Comparison of ENCODE assay signal across 1 cellular context in the genomic region with DNA sequence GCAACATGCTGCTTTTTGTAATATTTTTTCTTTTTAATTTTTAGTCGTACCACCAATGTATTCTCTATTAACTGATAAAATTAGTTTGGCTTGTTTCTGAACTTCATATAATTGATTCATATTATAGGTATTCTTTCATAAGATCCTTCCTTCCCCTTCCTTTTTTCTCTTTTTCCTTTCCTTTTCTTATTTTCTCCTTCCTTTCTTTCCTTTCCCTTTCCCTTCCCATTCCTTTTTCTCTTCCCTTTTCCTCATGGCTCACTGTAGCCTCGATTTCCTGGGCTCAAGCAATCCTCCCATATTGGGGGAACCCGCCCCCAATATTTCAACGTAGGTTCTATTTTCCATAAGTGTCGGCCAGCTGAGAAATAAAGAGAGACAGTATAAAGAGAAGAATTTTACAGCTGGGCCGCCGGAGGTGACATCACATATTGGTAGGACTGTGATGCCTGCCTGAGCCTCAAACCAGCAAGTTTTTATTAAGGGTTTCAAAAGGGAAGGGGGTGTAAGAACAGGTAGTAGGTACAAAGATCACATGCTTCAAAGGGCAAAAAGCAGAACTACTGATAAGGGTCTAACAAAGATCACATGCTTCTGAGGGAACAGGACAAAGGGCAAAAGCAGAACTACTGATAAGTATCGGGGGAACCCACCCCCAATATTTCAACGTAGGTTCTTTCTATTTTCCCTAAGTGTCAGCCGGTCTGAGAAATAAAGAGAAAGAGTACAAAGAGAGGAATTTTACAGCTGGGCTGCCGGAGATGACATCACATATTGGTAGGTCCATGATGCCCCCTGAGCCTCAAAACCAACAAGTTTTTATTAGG.
TF ChIP-seq lines count a peak whose summit lies in the region.

No MANE protein-coding gene starts in this region.

TF ChIP-seq in HepG2, 621 proteins besides CTCF, POLR2A, EP300 and RAD21 (continued from another document):
- TF ChIP-seq ZNF503 (CRISPR knock-in tag; IDR thresholded peaks at IDR 0.05) (peak; percentile 58), NR2F6 (IDR thresholded peaks at IDR 0.05) (0 out of 2 replicates have a peak, but pooled peaks have one; percentile 35), NR2F6 (CRISPR knock-in tag; IDR thresholded peaks at IDR 0.05) (0 out of 2 replicates have a peak, but pooled peaks have one; percentile 13), SAP130 (CRISPR knock-in tag; IDR thresholded peaks at IDR 0.05; ENCODE audit: low read depth) (peak; percentile 37; the same call in 1 of the 2 replicates), ZBTB20 (CRISPR knock-in tag; IDR thresholded peaks at IDR 0.05; ENCODE audit: borderline replicate concordance, low read depth) (0 out of 2 replicates have a peak, but pooled peaks have one; percentile 24), GATAD2A (CRISPR knock-in tag; IDR thresholded peaks at IDR 0.05) (peak; percentile 83), RARA (CRISPR knock-in tag; IDR thresholded peaks at IDR 0.05) (0 out of 2 replicates have a peak, but pooled peaks have one; percentile 22), ISL2 (CRISPR knock-in tag; IDR thresholded peaks at IDR 0.05) (peak; percentile 64), ZNF331 (CRISPR knock-in tag; IDR thresholded peaks at IDR 0.05) (peak; percentile 38; the same call in 1 of the 2 replicates), MEF2D (CRISPR knock-in tag; IDR thresholded peaks at IDR 0.05) (0 out of 2 replicates have a peak, but pooled peaks have one; percentile 41), HNF4G (IDR thresholded peaks at IDR 0.05; ENCODE audit: borderline replicate concordance, low read depth, low read length) (peak; percentile 66), HNF4G (CRISPR knock-in tag; IDR thresholded peaks at IDR 0.05; ENCODE audit: borderline replicate concordance, low read depth) (0 out of 2 replicates have a peak, but pooled peaks have one; percentile 43), NCOA2 (CRISPR knock-in tag; IDR thresholded peaks at IDR 0.05) (peak; percentile 72), TMF1 (CRISPR knock-in tag; IDR thresholded peaks at IDR 0.05; ENCODE audit: low read depth) (0 out of 2 replicates have a peak, but pooled peaks have one; percentile 32), ZMYM4 (CRISPR knock-in tag; IDR thresholded peaks at IDR 0.05) (peak; percentile 86), ZBTB10 (CRISPR knock-in tag; IDR thresholded peaks at IDR 0.05; ENCODE audit: borderline replicate concordance) (peak; percentile 98), PAXIP1 (CRISPR knock-in tag; conservative IDR thresholded peaks at IDR 0.05) (peak; percentile 83), GATA4 (IDR thresholded peaks at IDR 0.05; ENCODE audit: borderline replicate concordance, low read depth) (peak; percentile 68; the same call in 1 of the 2 replicates), ZBTB7B (CRISPR knock-in tag; IDR thresholded peaks at IDR 0.05) (0 out of 2 replicates have a peak, but pooled peaks have one; percentile 32), TCF7 (IDR thresholded peaks at IDR 0.05; ENCODE audit: low read depth) (peak; percentile 68; the same call in 1 of the 2 replicates), HNF4A (CRISPR knock-in tag; IDR thresholded peaks at IDR 0.05) (peak; percentile 92), ZMYM2 (CRISPR knock-in tag; IDR thresholded peaks at IDR 0.05) (peak; percentile 80; the same call in 1 of the 2 replicates), NCOR1 (IDR thresholded peaks at IDR 0.05; ENCODE audit: borderline replicate concordance, low read length) (peak; percentile 84; the same call in 1 of the 2 replicates), ARID5B (CRISPR knock-in tag; IDR thresholded peaks at IDR 0.05) (peak; percentile 85), RXRB (CRISPR knock-in tag; IDR thresholded peaks at IDR 0.05; ENCODE audit: borderline replicate concordance) (0 out of 2 replicates have a peak, but pooled peaks have one; percentile 32), MED1 (CRISPR knock-in tag; IDR thresholded peaks at IDR 0.05) (peak; percentile 58)
- TF ChIP-seq, protein P1, sequence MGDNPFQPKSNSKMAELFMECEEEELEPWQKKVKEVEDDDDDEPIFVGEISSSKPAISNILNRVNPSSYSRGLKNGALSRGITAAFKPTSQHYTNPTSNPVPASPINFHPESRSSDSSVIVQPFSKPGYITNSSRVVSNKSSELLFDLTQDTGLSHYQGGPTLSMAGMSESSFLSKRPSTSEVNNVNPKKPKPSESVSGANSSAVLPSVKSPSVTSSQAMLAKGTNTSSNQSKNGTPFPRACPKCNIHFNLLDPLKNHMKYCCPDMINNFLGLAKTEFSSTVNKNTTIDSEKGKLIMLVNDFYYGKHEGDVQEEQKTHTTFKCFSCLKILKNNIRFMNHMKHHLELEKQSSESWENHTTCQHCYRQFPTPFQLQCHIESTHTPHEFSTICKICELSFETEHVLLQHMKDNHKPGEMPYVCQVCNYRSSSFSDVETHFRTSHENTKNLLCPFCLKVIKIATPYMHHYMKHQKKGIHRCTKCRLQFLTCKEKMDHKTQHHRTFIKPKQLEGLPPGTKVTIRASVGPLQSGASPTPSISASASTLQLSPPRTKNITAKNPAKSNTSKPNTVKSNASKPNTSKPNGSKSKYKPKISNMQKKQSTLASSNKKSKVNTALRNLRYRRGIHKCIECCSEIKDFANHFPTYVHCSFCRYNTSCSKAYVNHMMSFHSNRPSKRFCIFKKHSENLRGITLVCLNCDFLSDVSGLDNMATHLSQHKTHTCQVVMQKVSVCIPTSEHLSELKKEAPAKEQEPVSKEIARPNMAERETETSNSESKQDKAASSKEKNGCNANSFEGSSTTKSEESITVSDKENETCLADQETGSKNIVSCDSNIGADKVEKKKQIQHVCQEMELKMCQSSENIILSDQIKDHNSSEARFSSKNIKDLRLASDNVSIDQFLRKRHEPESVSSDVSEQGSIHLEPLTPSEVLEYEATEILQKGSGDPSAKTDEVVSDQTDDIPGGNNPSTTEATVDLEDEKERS (CRISPR knock-in tag; IDR thresholded peaks at IDR 0.05), result peak; percentile 61; the same call in 1 of the 2 replicates
